ENCODE assay signal across 8 cellular contexts in the genomic region with DNA sequence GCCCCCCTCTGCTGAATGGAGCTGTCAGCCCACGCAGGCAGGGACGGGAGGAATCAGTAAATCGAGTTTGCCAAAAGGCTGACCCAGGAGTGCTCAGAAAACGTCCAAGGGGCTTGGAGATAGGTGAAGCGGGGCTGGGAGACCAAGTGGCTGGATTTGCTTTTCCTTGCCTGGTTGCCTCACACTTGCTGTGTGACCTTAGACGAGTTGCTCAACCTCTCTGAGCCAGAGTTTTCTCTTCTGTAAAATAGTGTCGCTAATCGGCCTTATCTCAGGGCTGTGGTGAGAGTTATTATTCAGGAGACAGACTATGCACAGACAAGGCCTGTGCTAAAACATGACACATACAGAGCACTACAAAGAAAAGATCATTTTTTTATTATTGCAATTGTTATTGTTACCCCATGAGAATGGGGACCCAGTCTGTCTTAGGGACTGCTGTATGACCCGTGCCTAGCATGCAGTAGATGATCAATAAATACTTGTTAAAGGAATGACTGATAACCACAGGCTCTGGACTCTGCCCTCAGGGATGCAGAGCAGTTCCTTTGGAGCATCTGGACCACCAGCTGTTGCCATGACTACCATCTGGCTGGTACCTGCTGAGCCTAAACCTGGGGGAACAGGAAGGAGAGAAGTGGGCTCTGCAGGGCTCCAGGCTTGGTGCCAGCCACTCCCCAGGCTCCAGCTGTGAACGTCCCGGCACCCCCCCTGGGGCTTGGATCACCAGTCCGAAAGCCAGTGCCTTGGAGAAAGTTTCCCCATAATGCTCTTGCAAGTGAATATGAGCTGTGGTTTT. TPM values are rescaled to one million over a fixed set of nuclear protein-coding genes. Genes with fewer than 3 reads are reported as not detected.
DNase-seq lines count a peak whose midpoint lies in the region; ATAC-seq, FAIRE-seq and TF ChIP-seq lines count a peak whose summit lies in the region.

No MANE protein-coding gene starts in this region.

- H3K23ac ChIP-seq in neuronal stem cell (ENCODE audit: low read depth, low read length, poor library complexity) = no peak overlapping the region

- intact Hi-C loops in Calu3 (cut with micrococcal nuclease; ENCODE audit: unreplicated experiment) (loop anchor here (1.0 to 5.0 kb wide), 2 partner anchors 121 to 141 kb away; a partner anchor contains a TSS), colonic mucosa (cut with DNase I) (loop anchor here (5.0 kb wide), 1 partner anchor 121 kb away; no protein-coding TSS in a partner anchor)

- H3K36me3 ChIP-seq in colonic mucosa (no peaks in the 10 kb centered on the region), neuronal stem cell (replicated peaks in 1 of 2; ENCODE audit: control insufficient read depth in 2 of 2, insufficient read depth in 2 of 2, low read length in 2 of 2) (no peaks in the 10 kb centered on the region)

- CTCF ChIA-PET in Calu3 (lab: Charles Lee) = interaction anchor here (0.6 to 2.1 kb wide), 23 partner anchors 8 to 298 kb away, joined by 3 to 15 read pairs (median 5); a partner anchor contains a TSS

- peak overlapping the region; percentile 93 for H2AFZ ChIP-seq in neuronal stem cell (ENCODE audit: low read length)

- H2BK120ac ChIP-seq in neuronal stem cell (ENCODE audit: low read depth, low read length) = no peak overlapping the region

- no peak for ATAC-seq in activated CD4-positive, CD25-positive, alpha-beta regulatory T cell treated with anti-CD3 and anti-CD28 coated beads, Interleukin-2, amount 50 U/mL, for 24 hours
- ATAC-seq in GM21825 (IDR thresholded peaks at IDR 0.05; ENCODE audit: unreplicated experiment) = no peak

- H3K9me3 ChIP-seq in colonic mucosa (no peaks in the 10 kb centered on the region), neuronal stem cell (replicated peaks in 1 of 2; ENCODE audit: control insufficient read depth in 2 of 2, insufficient read depth in 1 of 2, low read depth in 1 of 2, low read length in 2 of 2) (no peaks in the 10 kb centered on the region)

- peaks cover 27% of the 10 kb centered on the region for H3K4me1 Mint-ChIP-seq in Calu3 (ENCODE audit: low read depth, unreplicated experiment)

- H3K27ac Mint-ChIP-seq in Calu3 (ENCODE audit: unreplicated experiment) = peak overlapping the region; percentile 97

- peaks cover 42% of the 10 kb centered on the region for H3K27me3 Mint-ChIP-seq in Calu3 (ENCODE audit: unreplicated experiment)

- no peaks in the 10 kb centered on the region for H3K9me3 Mint-ChIP-seq in Calu3 (ENCODE audit: low read depth, unreplicated experiment)

- no peak for FAIRE-seq in GM19239 (lab: Jason Lieb, UNC)

- H3K9ac ChIP-seq in colonic mucosa (ENCODE audit: low read depth in 2 of 2, low read length in 2 of 2) (no peak overlapping the region), neuronal stem cell (ENCODE audit: low read depth, low read length, poor library complexity) (peak overlapping the region; percentile 38)

- H3K79me1 ChIP-seq in neuronal stem cell (ENCODE audit: low read depth, low read length) = no peaks in the 10 kb centered on the region

- H2BK15ac ChIP-seq in neuronal stem cell (ENCODE audit: low read length) = peak overlapping the region; percentile 73

- peak overlapping the region; percentile 12 for H2BK12ac ChIP-seq in neuronal stem cell (ENCODE audit: low read length)

- peak overlapping the region; percentile 68 for H3K4me2 ChIP-seq in neuronal stem cell (ENCODE audit: insufficient read depth, low read length, poor library complexity, severe bottlenecking)

- peak overlapping the region; percentile 56 for H3K4me3 ChIP-seq in colonic mucosa
- H3K4me3 ChIP-seq in neuronal stem cell (ENCODE audit: low read length in 2 of 2) = peak overlapping the region; percentile 30 to 64

- TF ChIP-seq CTCF in Calu3 (IDR thresholded peaks at IDR 0.05; ENCODE audit: unreplicated experiment) (no peak), colonic mucosa (IDR thresholded peaks at IDR 0.05) (no peak)

- H3K4me1 ChIP-seq in colonic mucosa (no peaks in the 10 kb centered on the region), neuronal stem cell (ENCODE audit: control insufficient read depth in 2 of 2, insufficient read depth in 1 of 2, low read depth in 1 of 2, low read length in 2 of 2) (peaks cover 0 to 2% of the 10 kb centered on the region in 2 donors)

- DNase-seq in Calu3 (peak; percentile 71), NCI-H2081 treated with DMSO at 0.1 percent for 48 hours (lab: John Stamatoyannopoulos, UW) (peak; percentile 81), colonic mucosa (no peak), neuronal stem cell (ENCODE audit: low spot score) (no peak), SHP77 treated with DMSO at 0.1 percent for 48 hours (lab: John Stamatoyannopoulos, UW) (no peak), GM19239 (ENCODE audit: insufficient read length, low spot score) (no peak)

- H3K4me3 Mint-ChIP-seq in Calu3 (ENCODE audit: low read depth, unreplicated experiment) = peak overlapping the region; percentile 47

- no peak overlapping the region for H4K91ac ChIP-seq in neuronal stem cell (ENCODE audit: low read depth, low read length, poor library complexity)

- H3K14ac ChIP-seq in neuronal stem cell (ENCODE audit: low read length) = no peak overlapping the region

- H2AK5ac ChIP-seq in neuronal stem cell (ENCODE audit: low read depth, low read length) = peak overlapping the region; percentile 30

- no peak overlapping the region for H4K8ac ChIP-seq in neuronal stem cell (ENCODE audit: low read depth, low read length)

- BruUV-seq in Calu3 (replicated peaks; lab: Mats Ljungman, UMichigan) = TSS peak; percentile 38

- H3K27me3 ChIP-seq in colonic mucosa (peaks cover 16% of the 10 kb centered on the region), neuronal stem cell (ENCODE audit: control insufficient read depth in 3 of 3, insufficient read depth in 3 of 3, low read depth in 1 of 3, low read length in 3 of 3) (peaks cover 4 to 72% (median 22%) of the 10 kb centered on the region in 3 experiments)

- no peak overlapping the region for H2BK5ac ChIP-seq in neuronal stem cell (ENCODE audit: low read length)

- peak overlapping the region; percentile 73 for H3K18ac ChIP-seq in neuronal stem cell (ENCODE audit: low read length)

- H3K27ac ChIP-seq in colonic mucosa = no peak overlapping the region
- H3K27ac ChIP-seq in neuronal stem cell (replicated peaks; ENCODE audit: low read length) = no peak overlapping the region

- H3K4ac ChIP-seq in neuronal stem cell (ENCODE audit: low read length) = no peak overlapping the region

- no CpG with 5 or more reads among the region's 12 CpGs for WGBS in neuronal stem cell (ENCODE audit: extremely low coverage in 2 of 2, insufficient read length in 2 of 2, insufficient replicate concordance in 1 of 2), 2 donors

- peaks cover 15% of the 10 kb centered on the region for H3K36me3 Mint-ChIP-seq in Calu3 (ENCODE audit: insufficient read depth, unreplicated experiment)

RNA-seq across cellular contexts. Expression of a gene that starts 0.9 kb away (rescaled TPM):
- 1.5 and 4.8 TPM in 2 replicates for total RNA-seq in Calu3 (2022)
- under 1 TPM; 0.21 to 0.27 TPM for total RNA-seq in colonic mucosa
- polyA plus RNA-seq in neuronal stem cell (2013, experiment 1 of 2) = 0.08 TPM
- polyA plus RNA-seq in neuronal stem cell (2013, experiment 2 of 2) = 0.04 TPM

RNA-seq across cellular contexts. Expression of a gene that starts 31.4 kb away (rescaled TPM):
- total RNA-seq in Calu3 (2022) (0.94 and 1.9 TPM in 2 replicates), colonic mucosa (1 to 10 TPM in 1 of 2 donors, under 1 TPM in 1; 0.84 to 2.9 TPM)
- polyA plus RNA-seq in neuronal stem cell (2013, experiment 1 of 2) = not detected
- polyA plus RNA-seq in neuronal stem cell (2013, experiment 2 of 2) = not detected

Comparison
In these comparisons a context has a peak if more than half of its experiments do, and no peak if none do; other contexts are left out.
1. DNase-seq: peak in Calu3 (single experiment) and NCI-H2081 treated with DMSO at 0.1 percent for 48 hours (single experiment); none in colonic mucosa (single experiment), neuronal stem cell (single experiment), SHP77 treated with DMSO at 0.1 percent for 48 hours (single experiment) and GM19239 (single experiment).